Comparison of ENCODE assay signal across 1 cellular context in genomic region chr11:62449451-62449851, GRCh38.
TF ChIP-seq lines count a peak whose summit lies in the region.

No MANE protein-coding gene starts in this region.

TF ChIP-seq in GM12878, 131 proteins besides CTCF, POLR2A, EP300 and RAD21 (continued from another document):
- TF ChIP-seq, protein P1, sequence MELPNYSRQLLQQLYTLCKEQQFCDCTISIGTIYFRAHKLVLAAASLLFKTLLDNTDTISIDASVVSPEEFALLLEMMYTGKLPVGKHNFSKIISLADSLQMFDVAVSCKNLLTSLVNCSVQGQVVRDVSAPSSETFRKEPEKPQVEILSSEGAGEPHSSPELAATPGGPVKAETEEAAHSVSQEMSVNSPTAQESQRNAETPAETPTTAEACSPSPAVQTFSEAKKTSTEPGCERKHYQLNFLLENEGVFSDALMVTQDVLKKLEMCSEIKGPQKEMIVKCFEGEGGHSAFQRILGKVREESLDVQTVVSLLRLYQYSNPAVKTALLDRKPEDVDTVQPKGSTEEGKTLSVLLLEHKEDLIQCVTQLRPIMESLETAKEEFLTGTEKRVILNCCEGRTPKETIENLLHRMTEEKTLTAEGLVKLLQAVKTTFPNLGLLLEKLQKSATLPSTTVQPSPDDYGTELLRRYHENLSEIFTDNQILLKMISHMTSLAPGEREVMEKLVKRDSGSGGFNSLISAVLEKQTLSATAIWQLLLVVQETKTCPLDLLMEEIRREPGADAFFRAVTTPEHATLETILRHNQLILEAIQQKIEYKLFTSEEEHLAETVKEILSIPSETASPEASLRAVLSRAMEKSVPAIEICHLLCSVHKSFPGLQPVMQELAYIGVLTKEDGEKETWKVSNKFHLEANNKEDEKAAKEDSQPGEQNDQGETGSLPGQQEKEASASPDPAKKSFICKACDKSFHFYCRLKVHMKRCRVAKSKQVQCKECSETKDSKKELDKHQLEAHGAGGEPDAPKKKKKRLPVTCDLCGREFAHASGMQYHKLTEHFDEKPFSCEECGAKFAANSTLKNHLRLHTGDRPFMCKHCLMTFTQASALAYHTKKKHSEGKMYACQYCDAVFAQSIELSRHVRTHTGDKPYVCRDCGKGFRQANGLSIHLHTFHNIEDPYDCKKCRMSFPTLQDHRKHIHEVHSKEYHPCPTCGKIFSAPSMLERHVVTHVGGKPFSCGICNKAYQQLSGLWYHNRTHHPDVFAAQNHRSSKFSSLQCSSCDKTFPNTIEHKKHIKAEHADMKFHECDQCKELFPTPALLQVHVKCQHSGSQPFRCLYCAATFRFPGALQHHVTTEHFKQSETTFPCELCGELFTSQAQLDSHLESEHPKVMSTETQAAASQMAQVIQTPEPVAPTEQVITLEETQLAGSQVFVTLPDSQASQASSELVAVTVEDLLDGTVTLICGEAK (IDR thresholded peaks at IDR 0.05; ENCODE audit: borderline replicate concordance) = no peak
- no peak for TF ChIP-seq ETV6 (conservative IDR thresholded peaks at IDR 0.05 in 1 of 2, IDR thresholded peaks at IDR 0.05 in 1 of 2; ENCODE audit: borderline replicate concordance in 1 of 2, low read depth in 1 of 2)
- TF ChIP-seq, protein P2, sequence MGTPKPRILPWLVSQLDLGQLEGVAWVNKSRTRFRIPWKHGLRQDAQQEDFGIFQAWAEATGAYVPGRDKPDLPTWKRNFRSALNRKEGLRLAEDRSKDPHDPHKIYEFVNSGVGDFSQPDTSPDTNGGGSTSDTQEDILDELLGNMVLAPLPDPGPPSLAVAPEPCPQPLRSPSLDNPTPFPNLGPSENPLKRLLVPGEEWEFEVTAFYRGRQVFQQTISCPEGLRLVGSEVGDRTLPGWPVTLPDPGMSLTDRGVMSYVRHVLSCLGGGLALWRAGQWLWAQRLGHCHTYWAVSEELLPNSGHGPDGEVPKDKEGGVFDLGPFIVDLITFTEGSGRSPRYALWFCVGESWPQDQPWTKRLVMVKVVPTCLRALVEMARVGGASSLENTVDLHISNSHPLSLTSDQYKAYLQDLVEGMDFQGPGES (IDR thresholded peaks at IDR 0.05) = no peak
- TF ChIP-seq, protein P3, sequence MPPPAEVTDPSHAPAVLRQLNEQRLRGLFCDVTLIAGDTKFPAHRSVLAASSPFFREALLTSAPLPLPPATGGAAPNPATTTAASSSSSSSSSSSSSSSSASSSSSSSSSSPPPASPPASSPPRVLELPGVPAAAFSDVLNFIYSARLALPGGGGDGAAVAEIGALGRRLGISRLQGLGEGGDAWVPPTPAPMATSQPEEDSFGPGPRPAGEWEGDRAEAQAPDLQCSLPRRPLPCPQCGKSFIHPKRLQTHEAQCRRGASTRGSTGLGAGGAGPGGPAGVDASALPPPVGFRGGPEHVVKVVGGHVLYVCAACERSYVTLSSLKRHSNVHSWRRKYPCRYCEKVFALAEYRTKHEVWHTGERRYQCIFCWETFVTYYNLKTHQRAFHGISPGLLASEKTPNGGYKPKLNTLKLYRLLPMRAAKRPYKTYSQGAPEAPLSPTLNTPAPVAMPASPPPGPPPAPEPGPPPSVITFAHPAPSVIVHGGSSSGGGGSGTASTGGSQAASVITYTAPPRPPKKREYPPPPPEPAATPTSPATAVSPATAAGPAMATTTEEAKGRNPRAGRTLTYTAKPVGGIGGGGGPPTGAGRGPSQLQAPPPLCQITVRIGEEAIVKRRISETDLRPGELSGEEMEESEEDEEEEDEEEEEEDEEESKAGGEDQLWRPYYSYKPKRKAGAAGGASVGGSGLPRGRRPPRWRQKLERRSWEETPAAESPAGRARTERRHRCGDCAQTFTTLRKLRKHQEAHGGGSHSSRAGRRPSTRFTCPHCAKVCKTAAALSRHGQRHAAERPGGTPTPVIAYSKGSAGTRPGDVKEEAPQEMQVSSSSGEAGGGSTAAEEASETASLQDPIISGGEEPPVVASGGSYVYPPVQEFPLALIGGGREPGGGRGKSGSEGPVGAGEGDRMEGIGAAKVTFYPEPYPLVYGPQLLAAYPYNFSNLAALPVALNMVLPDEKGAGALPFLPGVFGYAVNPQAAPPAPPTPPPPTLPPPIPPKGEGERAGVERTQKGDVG (CRISPR knock-in tag; IDR thresholded peaks at IDR 0.05) = no peak
- no peak for TF ChIP-seq NFIC (IDR thresholded peaks at IDR 0.05; ENCODE audit: low read depth, low read length)
